ENCODE assay signal across 1 cellular context in genomic region chr3:46931631-46932441, GRCh38.
A peak's percentile ranks its signal among the peaks of the same experiment; 100 is the strongest.
TF ChIP-seq lines count a peak whose summit lies in the region.

No MANE protein-coding gene starts in this region.

TF ChIP-seq in GM12878, 131 proteins besides CTCF, POLR2A, EP300 and RAD21 (continued from another document):
- TF ChIP-seq NFIC (IDR thresholded peaks at IDR 0.05; ENCODE audit: low read depth, low read length), result peak; percentile 53; the same call in 1 of the 2 replicates
- no peak for TF ChIP-seq CHD2 (IDR thresholded peaks at IDR 0.05; ENCODE audit: borderline replicate concordance, low read depth, low read length)
- TF ChIP-seq MYB (IDR thresholded peaks at IDR 0.05; ENCODE audit: borderline replicate concordance, low read depth, low read length), result no peak
- peak; percentile 27 for TF ChIP-seq SP1 (IDR thresholded peaks at IDR 0.05; ENCODE audit: low read depth, low read length)
- TF ChIP-seq MEF2B (IDR thresholded peaks at IDR 0.05; ENCODE audit: partially characterized antibody, poor library complexity, severe bottlenecking), result no peak
- TF ChIP-seq EED (IDR thresholded peaks at IDR 0.05; ENCODE audit: low read depth), result no peak; the same call in 1 of the 2 replicates
- TF ChIP-seq ELK1 (IDR thresholded peaks at IDR 0.05; ENCODE audit: low read depth, low read length), result no peak
- 0 out of 2 replicates have a peak, but pooled peaks have one; percentile 15 for TF ChIP-seq CBFB (IDR thresholded peaks at IDR 0.05; ENCODE audit: low read depth)
- peak; percentile 47; the same call in 1 of the 2 replicates for TF ChIP-seq IKZF1 (conservative IDR thresholded peaks at IDR 0.05)
- TF ChIP-seq IKZF2 (IDR thresholded peaks at IDR 0.05), result no peak
- no peak for TF ChIP-seq ZBTB11 (CRISPR knock-in tag; IDR thresholded peaks at IDR 0.05)
- 0 out of 2 replicates have a peak, but pooled peaks have one; percentile 38 for TF ChIP-seq NBN (IDR thresholded peaks at IDR 0.05)
- TF ChIP-seq JUND (IDR thresholded peaks at IDR 0.05; ENCODE audit: low read depth, low read length), result no peak
- TF ChIP-seq NR2F1 (conservative IDR thresholded peaks at IDR 0.05), result no peak
